ENCODE assay signal across 29 cellular contexts in genomic region chr11:28038775-28039174, GRCh38.
"Had no signal": no experiment of that assay in that cellular context is flagged by ENCODE, and none has a peak within 500 bp of the region (broad histone marks: within the 10 kb centered on the region; RNA-seq: fewer than 3 reads in every experiment).

No MANE protein-coding gene starts in this region.

- H3K9me3 ChIP-seq: breast epithelium, SJCRH30, SK-N-SH had no signal

- DNase-seq: activated CD4-positive, alpha-beta T cell treated with anti-CD3 and anti-CD28 coated beads for 4 hours; activated CD8-positive, alpha-beta memory T cell treated with anti-CD3 and anti-CD28 coated beads, Interleukin-2, amount 50 U/mL, for 48 hours; activated CD8-positive, alpha-beta T cell treated with anti-CD3 and anti-CD28 coated beads for 36 hours; activated effector memory CD4-positive, alpha-beta T cell treated with Interleukin-2 at 50 U/mL for 16 hours; activated naive CD4-positive, alpha-beta T cell; activated T-cell treated with anti-CD3 and anti-CD28 coated beads, Interleukin-2, amount 50 U/mL, for 1 hour; aorta; KG1; NCI-H1048; NCI-H146; NCI-H187 treated with DMSO at 0.1 percent for 48 hours; NCI-H2081 treated with DMSO at 0.1 percent for 48 hours; NCI-H2227 treated with DMSO at 0.1 percent for 48 hours; NCI-H446 treated with DMSO at 0.1 percent for 48 hours; NCI-H524 treated with DMSO at 0.1 percent for 48 hours; NCI-H774; NK-92 treated with Interleukin-12 subunit alpha and Interleukin-12 subunit beta, amount 100 ng/mL, for 24 hours; OCI-M1; Right ventricle myocardium superior; RPMI8226; SJCRH30; SK-N-SH; T-helper 1 cell had no signal

- H3K27ac ChIP-seq: breast epithelium, SJCRH30 had no signal

- H3K36me3 ChIP-seq: breast epithelium had no signal

- ATAC-seq: activated CD4-positive, CD25-positive, alpha-beta regulatory T cell treated with anti-CD3 and anti-CD28 coated beads, Interleukin-2, amount 50 U/mL, for 24 hours; activated CD8-positive, alpha-beta T cell treated with anti-CD3 and anti-CD28 coated beads for 36 hours; Panc1 had no signal

- H3K27me3 ChIP-seq: breast epithelium, SJCRH30 had no signal

- H3K4me1 Mint-ChIP-seq: activated naive CD4-positive, alpha-beta T cell treated with anti-CD3 and anti-CD28 coated beads, Interleukin-2, amount 50 U/mL, for 24 hours; IgD-negative memory B cell had no signal

- H3K36me3 Mint-ChIP-seq: activated naive CD4-positive, alpha-beta T cell treated with anti-CD3 and anti-CD28 coated beads, Interleukin-2, amount 50 U/mL, for 24 hours; IgD-negative memory B cell had no signal

- H3K9ac ChIP-seq: SK-N-SH had no signal

- H3K4me2 ChIP-seq: SK-N-SH had no signal

- H3K4me3 ChIP-seq: breast epithelium, SJCRH30 had no signal

- H3K27ac Mint-ChIP-seq: activated CD8-positive, alpha-beta T cell treated with anti-CD3 and anti-CD28 coated beads for 36 hours; activated naive CD4-positive, alpha-beta T cell treated with anti-CD3 and anti-CD28 coated beads, Interleukin-2, amount 50 U/mL, for 24 hours; activated T-helper 1 cell treated with anti-CD3 and anti-CD28 coated beads, Interleukin-12 subunit alpha, Interleukin-12 subunit beta, Interleukin-2, Interleukin-4 antibody, amounts not matched to agents 30 ng/mL and 10 ng/mL and 1 ng/mL, durations not matched to agents 14 hours and 24 hours and 36 hours; IgD-negative memory B cell had no signal

- H3K27me3 Mint-ChIP-seq: activated CD8-positive, alpha-beta T cell treated with anti-CD3 and anti-CD28 coated beads for 36 hours; activated naive CD4-positive, alpha-beta T cell treated with anti-CD3 and anti-CD28 coated beads, Interleukin-2, amount 50 U/mL, for 24 hours; IgD-negative memory B cell had no signal

- H3K4me1 ChIP-seq: breast epithelium, SJCRH30 had no signal

- H3K9me3 Mint-ChIP-seq: activated CD8-positive, alpha-beta T cell treated with anti-CD3 and anti-CD28 coated beads for 36 hours; activated naive CD4-positive, alpha-beta T cell treated with anti-CD3 and anti-CD28 coated beads, Interleukin-2, amount 50 U/mL, for 24 hours; activated T-helper 1 cell treated with anti-CD3 and anti-CD28 coated beads, Interleukin-12 subunit alpha, Interleukin-12 subunit beta, Interleukin-2, Interleukin-4 antibody, amounts not matched to agents 30 ng/mL and 10 ng/mL and 1 ng/mL, durations not matched to agents 14 hours and 24 hours and 36 hours; IgD-negative memory B cell had no signal

- H3K4me3 Mint-ChIP-seq: activated CD8-positive, alpha-beta T cell treated with anti-CD3 and anti-CD28 coated beads for 36 hours; activated naive CD4-positive, alpha-beta T cell treated with anti-CD3 and anti-CD28 coated beads, Interleukin-2, amount 50 U/mL, for 24 hours; activated T-helper 1 cell treated with anti-CD3 and anti-CD28 coated beads, Interleukin-12 subunit alpha, Interleukin-12 subunit beta, Interleukin-2, Interleukin-4 antibody, amounts not matched to agents 30 ng/mL and 10 ng/mL and 1 ng/mL, durations not matched to agents 14 hours and 24 hours and 36 hours; IgD-negative memory B cell had no signal
